8 cellular contexts compared by ENCODE assay signal in genomic region chr14:24436355-24437019, GRCh38. TPM values are rescaled to one million over a fixed set of nuclear protein-coding genes. Genes with fewer than 3 reads are reported as not detected.
DNase-seq lines count a peak whose midpoint lies in the region; ATAC-seq, FAIRE-seq and TF ChIP-seq lines count a peak whose summit lies in the region.

No MANE protein-coding gene starts in this region.

- no peaks in the 10 kb centered on the region for H3K9me3 ChIP-seq in RWPE2 (ENCODE audit: severe bottlenecking)

- no peak overlapping the region for H3K27ac ChIP-seq in RWPE2 (ENCODE audit: poor library complexity, severe bottlenecking)

- H3K4me3 Mint-ChIP-seq in stimulated activated effector memory CD8-positive, alpha-beta T cell treated with anti-CD3 and anti-CD28 coated beads, Interleukin-12 subunit alpha, Interleukin-12 subunit beta, amount 100 ng/mL, for 72 hours, result no peak overlapping the region

- TF ChIP-seq POLR2A in GM12892 (IDR thresholded peaks at IDR 0.05; ENCODE audit: low read depth, low read length), result no peak; the same call in 1 of the 2 replicates

- H3K4me1 Mint-ChIP-seq in stimulated activated effector memory CD8-positive, alpha-beta T cell treated with anti-CD3 and anti-CD28 coated beads, Interleukin-12 subunit alpha, Interleukin-12 subunit beta, amount 100 ng/mL, for 72 hours, result peaks cover 82% of the 10 kb centered on the region

- TF ChIP-seq CTCF in GM12875 (IDR thresholded peaks at IDR 0.05; ENCODE audit: borderline replicate concordance, insufficient read depth, low read depth, low read length), result peak; percentile 63; the same call in 1 of the 2 replicates
- peak; percentile 72 for TF ChIP-seq CTCF in LNCaP clone FGC (IDR thresholded peaks at IDR 0.05; ENCODE audit: control insufficient read depth, extremely low read depth, insufficient read depth)
- peak; percentile 93 for TF ChIP-seq CTCF in RWPE2 (IDR thresholded peaks at IDR 0.05; ENCODE audit: poor library complexity, severe bottlenecking)
- peak; percentile 79 for TF ChIP-seq CTCF in cardiac fibroblast (IDR thresholded peaks at IDR 0.05; ENCODE audit: low read depth, low read length)
- peak; percentile 68 for TF ChIP-seq CTCF in kidney epithelial cell (IDR thresholded peaks at IDR 0.05; ENCODE audit: insufficient read depth, low read length, poor library complexity, severe bottlenecking)

- peaks cover 100% of the 10 kb centered on the region for H3K36me3 Mint-ChIP-seq in stimulated activated effector memory CD8-positive, alpha-beta T cell treated with anti-CD3 and anti-CD28 coated beads, Interleukin-12 subunit alpha, Interleukin-12 subunit beta, amount 100 ng/mL, for 72 hours

- H3K4me3 ChIP-seq in GM12875 (ENCODE audit: low read depth, low read length) (no peak overlapping the region), LNCaP clone FGC (ENCODE audit: low read depth, low read length) (no peak overlapping the region), RWPE2 (ENCODE audit: severe bottlenecking) (no peak overlapping the region), cardiac fibroblast (replicated peaks in 1 of 2; ENCODE audit: low read depth in 2 of 2, low read length in 2 of 2) (no peak overlapping the region), kidney epithelial cell (ENCODE audit: low read depth, low read length) (no peak overlapping the region)

- DNase-seq in AG20443 (ENCODE audit: low spot score) (peak; percentile 82), LNCaP clone FGC (ENCODE audit: low read depth) (no peak), RWPE2 (ENCODE audit: low spot score) (no peak), cardiac fibroblast (ENCODE audit: low read depth in 2 of 2) (peak; percentile 87 to 91), kidney epithelial cell (ENCODE audit: low read depth) (no peak), GM12892 (ENCODE audit: insufficient read length) (no peak)
- DNase-seq in stimulated activated effector memory CD8-positive, alpha-beta T cell treated with anti-CD3 and anti-CD28 coated beads, Interleukin-12 subunit alpha, Interleukin-12 subunit beta, amount 100 ng/mL, for 72 hours (ENCODE audit: low spot score in 2 of 2), result no peak

- H3K4me1 ChIP-seq in RWPE2 (ENCODE audit: insufficient read depth, poor library complexity, severe bottlenecking), result peaks cover 4% of the 10 kb centered on the region

- H3K27me3 ChIP-seq in RWPE2 (ENCODE audit: insufficient read depth, poor library complexity, severe bottlenecking) (no peaks in the 10 kb centered on the region), kidney epithelial cell (ENCODE audit: control insufficient read depth, insufficient read depth, low read length) (no peaks in the 10 kb centered on the region)

- peaks cover 88% of the 10 kb centered on the region for H3K36me3 ChIP-seq in RWPE2 (ENCODE audit: low read depth)
- H3K36me3 ChIP-seq in kidney epithelial cell (ENCODE audit: control insufficient read depth, insufficient read depth, low read length), result peaks cover 4% of the 10 kb centered on the region

- no peak for FAIRE-seq in GM12892 (lab: Jason Lieb, UNC)

- H3K9me3 Mint-ChIP-seq in stimulated activated effector memory CD8-positive, alpha-beta T cell treated with anti-CD3 and anti-CD28 coated beads, Interleukin-12 subunit alpha, Interleukin-12 subunit beta, amount 100 ng/mL, for 72 hours, result no peaks in the 10 kb centered on the region

- peak; percentile 37 for ATAC-seq in RWPE2 (ENCODE audit: low read depth)
- ATAC-seq in stimulated activated effector memory CD8-positive, alpha-beta T cell treated with anti-CD3 and anti-CD28 coated beads, Interleukin-12 subunit alpha, Interleukin-12 subunit beta, amount 100 ng/mL, for 72 hours, result peak; percentile 54

- H3K27ac Mint-ChIP-seq in stimulated activated effector memory CD8-positive, alpha-beta T cell treated with anti-CD3 and anti-CD28 coated beads, Interleukin-12 subunit alpha, Interleukin-12 subunit beta, amount 100 ng/mL, for 72 hours, result peak overlapping the region; percentile 83

RNA-seq across cellular contexts. Expression of gene SDR39U1, which starts 6.1 kb away (rescaled TPM):
- total RNA-seq in kidney epithelial cell, result 29.7 and 44.8 TPM in 2 replicates
- polyA plus RNA-seq in GM12892 (2012; ENCODE audit: missing spikeins), result 28.7 TPM

RNA-seq across cellular contexts. Expression of gene KHNYN, which starts 6.7 kb away (rescaled TPM):
- total RNA-seq in kidney epithelial cell, result 44.0 and 47.8 TPM in 2 replicates
- 21.5 TPM for polyA plus RNA-seq in GM12892 (2012; ENCODE audit: missing spikeins)

RNA-seq across cellular contexts. Expression of gene CBLN3, which starts 7.0 kb away (rescaled TPM):
- 0.34 and 0.88 TPM in 2 replicates for total RNA-seq in kidney epithelial cell
- 5.4 TPM for polyA plus RNA-seq in GM12892 (2012; ENCODE audit: missing spikeins)

RNA-seq across cellular contexts. Expression of gene NYNRIN, which starts 37.7 kb away (rescaled TPM):
- total RNA-seq in kidney epithelial cell, result 6.0 and 6.3 TPM in 2 replicates
- not detected for polyA plus RNA-seq in GM12892 (2012; ENCODE audit: missing spikeins)

Comparison
In these comparisons a context has a peak if more than half of its experiments do, and no peak if none do; other contexts are left out.
1. DNase-seq: peak in AG20443 (single experiment) and cardiac fibroblast (2 of 2); none in LNCaP clone FGC (single experiment), RWPE2 (single experiment), kidney epithelial cell (single experiment), stimulated activated effector memory CD8-positive, alpha-beta T cell treated with anti-CD3 and anti-CD28 coated beads, Interleukin-12 subunit alpha, Interleukin-12 subunit beta, amount 100 ng/mL, for 72 hours (0 of 2) and GM12892 (single experiment).
2. Peak in every context shown above with its lines, with median percentiles within 50 percentile points of each other: CTCF ChIP-seq.